ENCODE assay signal across 19 cellular contexts in genomic region chr7:54629771-54630170, GRCh38.
DNase-seq lines count a peak whose midpoint lies in the region; ATAC-seq, FAIRE-seq and TF ChIP-seq lines count a peak whose summit lies in the region.
"Had no signal": no experiment of that assay in that cellular context is flagged by ENCODE, and none has a peak within 500 bp of the region (broad histone marks: within the 10 kb centered on the region; RNA-seq: fewer than 3 reads in every experiment).

No MANE protein-coding gene starts in this region.

- no peaks in the 10 kb centered on the region for H4K20me1 ChIP-seq in H1 (replicated peaks in 1 of 2; ENCODE audit: control insufficient read depth in 1 of 2, insufficient read depth in 2 of 2, low read length in 2 of 2)
- H4K20me1 ChIP-seq: BLaER1 treated with 17β-estradiol and CSF1 and Interleukin-3, amounts not matched to agents 10 nM and 100 nM had no signal

- H2BK15ac ChIP-seq in H1 (ENCODE audit: low read length), result no peak overlapping the region
- no peak overlapping the region for H2BK15ac ChIP-seq in mesendoderm (replicated peaks; ENCODE audit: low read depth)

- POLR2A ChIA-PET in H1 (lab: Charles Lee; ENCODE audit: partially characterized antibody), result no interaction called here

- H3K27ac ChIP-seq in HUES64 (ENCODE audit: low read depth, low read length) (peak overlapping the region; percentile 15; the same call in 1 of the 2 replicates), H1 (ENCODE audit: low read depth, low read length) (no peak overlapping the region), mesendoderm (ENCODE audit: low read depth, low read length) (no peak overlapping the region), aorta (ENCODE audit: low read depth in 1 of 2, low read length in 2 of 2) (no peak overlapping the region)
- H3K27ac ChIP-seq: BLaER1 treated with 17β-estradiol and CSF1 and Interleukin-3, amounts not matched to agents 10 nM and 100 nM; GM23248; HL-60 had no signal

- DNase-seq in H7, result peak; percentile 46
- no peak for DNase-seq in H1 (ENCODE audit: low read depth in 1 of 2, low spot score in 2 of 2)
- DNase-seq in mesendoderm, result peak; percentile 20
- DNase-seq in anterior cingulate cortex (lab: John Stamatoyannopoulos, UW), result no peak
- no peak for DNase-seq in aorta
- DNase-seq in AML-193 (lab: John Stamatoyannopoulos, UW), result no peak
- DNase-seq: 8988T; Calu3; CD8-positive, alpha-beta T cell; DMS79 treated with DMSO at 0.1 percent for 48 hours; GF-D8; GM23248; KBM-7 had no signal

- TF ChIP-seq RAD21 in H1 (IDR thresholded peaks at IDR 0.05 in 1 of 2, conservative IDR thresholded peaks at IDR 0.05 in 1 of 2; ENCODE audit: low read depth in 2 of 2, low read length in 2 of 2), result no peak

- no peaks in the 10 kb centered on the region for H3K79me2 ChIP-seq in H1 (ENCODE audit: control insufficient read depth in 1 of 2, insufficient read depth in 2 of 2, low read length in 2 of 2)
- no peaks in the 10 kb centered on the region for H3K79me2 ChIP-seq in mesendoderm (ENCODE audit: control insufficient read depth, insufficient read depth, low read length)

- H3K9me3 ChIP-seq in HUES64 (ENCODE audit: insufficient read depth, low read depth, low read length) (peaks cover 11% of the 10 kb centered on the region; the same call in 1 of the 2 replicates), H1 (ENCODE audit: insufficient read depth in 2 of 2, low read depth in 1 of 2, low read length in 1 of 2) (peaks cover 0 to 4% of the 10 kb centered on the region in 2 experiments; a peak in 2 of 4 replicates), aorta (ENCODE audit: control insufficient read depth, low read length) (no peaks in the 10 kb centered on the region)
- H3K9me3 ChIP-seq: HAP-1 had no signal

- H2AFZ ChIP-seq in H1 (ENCODE audit: low read length), result 0 out of 2 replicates have a peak overlapping the region, but pooled peaks have one; percentile 26
- H2AFZ ChIP-seq: GM23248 had no signal

- H2BK12ac ChIP-seq in H1 (ENCODE audit: low read depth, low read length), result no peak overlapping the region

- no peak overlapping the region for H3K9ac ChIP-seq in HUES64 (ENCODE audit: low read depth, low read length)
- no peak overlapping the region for H3K9ac ChIP-seq in H1 (replicated peaks in 1 of 4; ENCODE audit: extremely low read depth in 1 of 4, low read depth in 3 of 4, low read length in 3 of 4)
- H3K9ac ChIP-seq in mesendoderm (ENCODE audit: low read length), result no peak overlapping the region
- H3K9ac ChIP-seq: BLaER1 treated with 17β-estradiol and CSF1 and Interleukin-3, amounts not matched to agents 10 nM and 100 nM; GM23248 had no signal

- no peak overlapping the region for H2BK20ac ChIP-seq in H1 (ENCODE audit: low read length)

- no peak for TF ChIP-seq EP300 in H1 (IDR thresholded peaks at IDR 0.05; ENCODE audit: borderline replicate concordance in 1 of 2, low read depth in 2 of 2, low read length in 2 of 2)

- no peak for TF ChIP-seq POLR2A in H1 (IDR thresholded peaks at IDR 0.05; ENCODE audit: control extremely low read depth in 1 of 2, low read depth in 2 of 2, low read length in 2 of 2)

- intact Hi-C loops in aorta (cut with DNase I), result no loop called here

- TF ChIP-seq CTCF in H1 (IDR thresholded peaks at IDR 0.05; ENCODE audit: control extremely low read depth in 1 of 3, insufficient read depth in 1 of 3, low read depth in 1 of 3, low read length in 3 of 3), result peak in 2 of 3 experiments; percentile 9 to 27; a peak in 2 of 4 replicates

- FAIRE-seq in H1 (lab: Jason Lieb, UNC), result peak; percentile 74
- FAIRE-seq: GM19239, HepG2 had no signal

- H3K4me2 ChIP-seq in H1 (ENCODE audit: insufficient read depth in 1 of 2, low read depth in 2 of 2, low read length in 2 of 2) (no peak overlapping the region), mesendoderm (ENCODE audit: low read length) (no peak overlapping the region)
- H3K4me2 ChIP-seq: BLaER1 treated with 17β-estradiol and CSF1 and Interleukin-3, amounts not matched to agents 10 nM and 100 nM had no signal

- no peak overlapping the region for H4K5ac ChIP-seq in H1 (ENCODE audit: insufficient read length, low read depth, low read length)
- no peak overlapping the region for H4K5ac ChIP-seq in mesendoderm (ENCODE audit: low read length)

- H4K8ac ChIP-seq in H1 (ENCODE audit: extremely low read depth, insufficient read depth, low read length) (no peak overlapping the region), mesendoderm (ENCODE audit: low read depth, low read length) (no peak overlapping the region)

- ATAC-seq in aorta (ENCODE audit: low FRiP score), result no peak
- ATAC-seq: CD8-positive, alpha-beta T cell; HepG2 had no signal

- H3K27me3 ChIP-seq in H7 (ENCODE audit: control insufficient read depth, insufficient read depth, low read length), result no peaks in the 10 kb centered on the region
- H3K27me3 ChIP-seq in HUES64 (ENCODE audit: insufficient read depth, low read length), result no peaks in the 10 kb centered on the region
- no peaks in the 10 kb centered on the region for H3K27me3 ChIP-seq in H1 (replicated peaks in 1 of 4; ENCODE audit: control insufficient read depth in 3 of 4, extremely low read depth in 1 of 4, insufficient read depth in 3 of 4, low read length in 3 of 4)
- H3K27me3 ChIP-seq in mesendoderm (ENCODE audit: insufficient read depth, low read length, poor library complexity), result no peaks in the 10 kb centered on the region
- H3K27me3 ChIP-seq in aorta (ENCODE audit: control insufficient read depth in 1 of 2, insufficient read depth in 2 of 2, low read length in 1 of 2), result peaks cover 0 to 2% of the 10 kb centered on the region in 2 donors
- H3K27me3 ChIP-seq: BLaER1 treated with 17β-estradiol and CSF1 and Interleukin-3, amounts not matched to agents 10 nM and 100 nM had no signal

- H3K4me3 ChIP-seq in H7 (ENCODE audit: insufficient read depth, low read depth, low read length) (no peak overlapping the region), HUES64 (ENCODE audit: low read length) (no peak overlapping the region), H1 (ENCODE audit: extremely low read depth in 1 of 4, insufficient read depth in 2 of 4, low read depth in 3 of 4, low read length in 4 of 4) (no peak overlapping the region), mesendoderm (ENCODE audit: low read length) (no peak overlapping the region), aorta (ENCODE audit: low read length in 2 of 2) (no peak overlapping the region)
- H3K4me3 ChIP-seq: BLaER1 treated with 17β-estradiol and CSF1 and Interleukin-3, amounts not matched to agents 10 nM and 100 nM; GM23248; HAP-1 had no signal

- H3K4me1 ChIP-seq in HUES64 (ENCODE audit: insufficient read depth, low read length), result peaks cover 9% of the 10 kb centered on the region; the same call in 1 of the 2 replicates
- peaks cover 0 to 2% (median 0%) of the 10 kb centered on the region in 4 experiments; a peak in 1 of 7 replicates for H3K4me1 ChIP-seq in H1 (replicated peaks in 1 of 4; ENCODE audit: control insufficient read depth in 3 of 4, insufficient read depth in 4 of 4, low read length in 3 of 4)
- H3K4me1 ChIP-seq in mesendoderm (ENCODE audit: control insufficient read depth, low read depth, low read length), result no peaks in the 10 kb centered on the region
- no peaks in the 10 kb centered on the region for H3K4me1 ChIP-seq in aorta (ENCODE audit: control insufficient read depth in 1 of 2, insufficient read depth in 2 of 2, low read length in 2 of 2)
- H3K4me1 ChIP-seq: BLaER1 treated with 17β-estradiol and CSF1 and Interleukin-3, amounts not matched to agents 10 nM and 100 nM; HAP-1 had no signal

- no peaks in the 10 kb centered on the region for H3K79me1 ChIP-seq in H1 (ENCODE audit: low read depth, low read length)
- H3K79me1 ChIP-seq in mesendoderm (ENCODE audit: low read length), result no peaks in the 10 kb centered on the region

- H4K91ac ChIP-seq in H1 (replicated peaks; ENCODE audit: insufficient read length, low read length), result no peak overlapping the region

- CTCF ChIA-PET in H1 (lab: Charles Lee; ENCODE audit: partially characterized antibody), result no interaction called here

- H3K23ac ChIP-seq in H1 (ENCODE audit: insufficient read length), result no peak overlapping the region
- no peak overlapping the region for H3K23ac ChIP-seq in mesendoderm (ENCODE audit: low read length)

- H3K36me3 ChIP-seq in H7 (replicated peaks; ENCODE audit: control insufficient read depth, insufficient read depth, low read length) (no peaks in the 10 kb centered on the region), HUES64 (ENCODE audit: insufficient read depth, low read length) (no peaks in the 10 kb centered on the region), H1 (ENCODE audit: control insufficient read depth in 2 of 4, insufficient read depth in 4 of 4, low read length in 3 of 4) (no peaks in the 10 kb centered on the region), mesendoderm (ENCODE audit: control insufficient read depth, insufficient read depth, low read length) (no peaks in the 10 kb centered on the region), aorta (ENCODE audit: control insufficient read depth in 1 of 2, insufficient read depth in 2 of 2, low read length in 1 of 2) (no peaks in the 10 kb centered on the region)
- H3K36me3 ChIP-seq: BLaER1 treated with 17β-estradiol and CSF1 and Interleukin-3, amounts not matched to agents 10 nM and 100 nM; HAP-1 had no signal

- no peaks in the 10 kb centered on the region for H3K23me2 ChIP-seq in H1 (ENCODE audit: low read depth, low read length)

- no peak overlapping the region for H3K14ac ChIP-seq in H1 (ENCODE audit: insufficient read length)

- H3K4ac ChIP-seq in H1 (replicated peaks; ENCODE audit: insufficient read length, low read depth, low read length), result no peak overlapping the region
- no peak overlapping the region for H3K4ac ChIP-seq in mesendoderm (ENCODE audit: low read depth, low read length)

- H3K18ac ChIP-seq in H1 (ENCODE audit: extremely low read depth, low read length) (no peak overlapping the region), mesendoderm (ENCODE audit: low read length) (no peak overlapping the region)

- no peak overlapping the region for H2AK5ac ChIP-seq in H1 (ENCODE audit: low read depth, low read length)
- no peak overlapping the region for H2AK5ac ChIP-seq in mesendoderm (ENCODE audit: low read length)

- H2BK5ac ChIP-seq in H1 (ENCODE audit: low read depth, low read length) (no peak overlapping the region), mesendoderm (ENCODE audit: low read length) (no peak overlapping the region)

- H2BK120ac ChIP-seq in H1 (replicated peaks; ENCODE audit: low read depth, low read length), result no peak overlapping the region
- no peak overlapping the region for H2BK120ac ChIP-seq in mesendoderm (ENCODE audit: low read depth, low read length)

- 60% methylated on average over 4 of the region's 4 CpGs for WGBS in HUES64
- WGBS in H1 (ENCODE audit: extremely low coverage in 1 of 2, insufficient coverage in 1 of 2, insufficient read length in 1 of 2, insufficient replicate concordance in 2 of 2, low coverage in 1 of 2, low lambda C conversion rate in 2 of 2, missing lambda C conversion rate in 1 of 2), 2 experiments, result 56% methylated on average over 4 of the region's 4 CpGs; no CpG with 5 or more reads in 1 of the 2 experiments
- no CpG with 5 or more reads among the region's 4 CpGs for WGBS in mesendoderm (ENCODE audit: extremely low coverage, insufficient coverage, low lambda C conversion rate)
- 59 to 70% methylated on average over 4 of the region's 4 CpGs for WGBS in aorta, 2 donors

- no peak overlapping the region for H3K56ac ChIP-seq in H1 (replicated peaks; ENCODE audit: insufficient read length, low read depth, low read length)
- no peak overlapping the region for H3K56ac ChIP-seq in mesendoderm (ENCODE audit: low read length)

TF ChIP-seq in H1, 55 proteins besides CTCF, POLR2A, EP300 and RAD21 (continues in another document):
- TF ChIP-seq YY1 (IDR thresholded peaks at IDR 0.05; ENCODE audit: low read depth, low read length), result no peak

Comparison
In these comparisons a context has a peak if more than half of its experiments do, and no peak if none do; other contexts are left out.
1. DNase-seq: peak in H7 (single experiment) and mesendoderm (single experiment); none in H1 (0 of 2), anterior cingulate cortex (0 of 58), aorta (0 of 2) and AML-193 (0 of 2).